ENCODE assay signal across 8 cellular contexts in genomic region chr3:185575108-185575869, GRCh38. TPM values are rescaled to one million over a fixed set of nuclear protein-coding genes. Genes with fewer than 3 reads are reported as not detected.
DNase-seq lines count a peak whose midpoint lies in the region; ATAC-seq and TF ChIP-seq lines count a peak whose summit lies in the region.
"Not testable (repeated sequence)": the region's sequence is repeated elsewhere in the genome, so short reads cannot be mapped to it uniquely, and the experiment has no call there.

No MANE protein-coding gene starts in this region.

- CTCF ChIA-PET in AG04450 (lab: Charles Lee) (interaction anchor here (0.5 to 5.7 kb wide), 20 partner anchors 9 to 732 kb away, joined by 3 to 51 read pairs (median 4); partner anchors contain the start of genes LIPH, MAP3K13 and SENP2), SK-N-SH (lab: Yijun Ruan, JAX) (interaction anchor here (0.7 to 4.2 kb wide), 24 partner anchors 10 to 353 kb away, joined by 3 to 36 read pairs (median 4); partner anchors contain the start of gene SENP2)

- TF ChIP-seq CTCF in AG04450 (IDR thresholded peaks at IDR 0.05; ENCODE audit: low read depth, low read length) (peak; percentile 51), SK-N-SH (IDR thresholded peaks at IDR 0.05) (peak; percentile 64), osteoblast (IDR thresholded peaks at IDR 0.05; ENCODE audit: extremely low read depth, low read depth, low read length) (peak; percentile 57)

- ATAC-seq in GM18498 (IDR thresholded peaks at IDR 0.05; ENCODE audit: unreplicated experiment) (peak; percentile 83), HG03095 (IDR thresholded peaks at IDR 0.05; ENCODE audit: unreplicated experiment) (peak; percentile 77)
- ATAC-seq in activated naive CD8-positive, alpha-beta T cell treated with anti-CD3 and anti-CD28 coated beads, Interleukin-2, amount 50 U/mL, for 24 hours, result peak; percentile 63

- H3K27me3 Mint-ChIP-seq in activated naive CD8-positive, alpha-beta T cell treated with anti-CD3 and anti-CD28 coated beads, Interleukin-2, amount 50 U/mL, for 24 hours, result not testable (repeated sequence)

- not testable (repeated sequence) for H3K36me3 Mint-ChIP-seq in activated naive CD8-positive, alpha-beta T cell treated with anti-CD3 and anti-CD28 coated beads, Interleukin-2, amount 50 U/mL, for 24 hours (ENCODE audit: low read depth)

- not testable (repeated sequence) for H3K27ac Mint-ChIP-seq in activated naive CD8-positive, alpha-beta T cell treated with anti-CD3 and anti-CD28 coated beads, Interleukin-2, amount 50 U/mL, for 24 hours

- not testable (repeated sequence) for H3K4me1 ChIP-seq in SK-N-SH (ENCODE audit: control insufficient read depth in 1 of 2, insufficient read depth in 2 of 2, low read depth in 1 of 2, low read length in 1 of 2); osteoblast (ENCODE audit: insufficient read depth, low read length)

- WGBS in SK-N-SH (ENCODE audit: low lambda C conversion rate), result 27% methylated on average over 17 of the region's 17 CpGs

- H3K27ac ChIP-seq in AG04450 (ENCODE audit: low read depth, low read length); SK-N-SH (ENCODE audit: low read depth in 2 of 2, low read length in 1 of 2); osteoblast (ENCODE audit: low read depth, low read length): not testable (repeated sequence)

- H3K4me1 Mint-ChIP-seq in activated naive CD8-positive, alpha-beta T cell treated with anti-CD3 and anti-CD28 coated beads, Interleukin-2, amount 50 U/mL, for 24 hours, result not testable (repeated sequence)

- H3K36me3 ChIP-seq in SK-N-SH (replicated peaks in 1 of 2; ENCODE audit: control insufficient read depth in 1 of 2, insufficient read depth in 2 of 2, low read length in 1 of 2); osteoblast (ENCODE audit: insufficient read depth, low read length): not testable (repeated sequence)

- not testable (repeated sequence) for TF ChIP-seq EP300 in SK-N-SH (IDR thresholded peaks at IDR 0.05; ENCODE audit: borderline replicate concordance in 1 of 2, low read depth in 1 of 2, low read length in 1 of 2)

- not testable (repeated sequence) for DNase-seq in AG04450 (ENCODE audit: low read depth, low spot score); activated naive CD8-positive, alpha-beta T cell treated with anti-CD3 and anti-CD28 coated beads, Interleukin-2, amount 50 U/mL, for 24 hours
- peak; percentile 48 for DNase-seq in NCI-H2081 treated with DMSO at 0.1 percent for 48 hours (lab: John Stamatoyannopoulos, UW)
- DNase-seq in SK-N-SH, result peak; percentile 43
- DNase-seq in glomerular endothelial cell (ENCODE audit: extremely low read depth, low read depth, low spot score), result peak; percentile 31
- DNase-seq in osteoblast (ENCODE audit: insufficient read length, low spot score, missing footprints), result peak; percentile 41

- POLR2A ChIA-PET in AG04450 (lab: Yijun Ruan, JAX), result interaction anchor here (0.6 kb wide), 1 partner anchor 249 kb away, joined by 3 read pairs; no protein-coding TSS in a partner anchor
- POLR2A ChIA-PET in SK-N-SH (lab: Yijun Ruan, JAX), result interaction anchor here (0.7 kb wide), 1 partner anchor 11 kb away, joined by 3 read pairs; the partner anchor contains the start of gene SENP2

- not testable (repeated sequence) for H4K20me1 ChIP-seq in SK-N-SH (ENCODE audit: insufficient read depth); osteoblast (ENCODE audit: insufficient read depth, low read length)

- H3K9me3 Mint-ChIP-seq in activated naive CD8-positive, alpha-beta T cell treated with anti-CD3 and anti-CD28 coated beads, Interleukin-2, amount 50 U/mL, for 24 hours, result not testable (repeated sequence)

- not testable (repeated sequence) for H3F3A ChIP-seq in SK-N-SH (replicated peaks; ENCODE audit: insufficient read depth)

- peak; percentile 37; the same call in 1 of the 2 replicates for TF ChIP-seq RAD21 in SK-N-SH (IDR thresholded peaks at IDR 0.05; ENCODE audit: low read length)

- not testable (repeated sequence) for H3K9ac ChIP-seq in SK-N-SH

- H3K4me3 ChIP-seq in AG04450 (ENCODE audit: low read depth, low read length); SK-N-SH (ENCODE audit: low read depth in 2 of 2, low read length in 1 of 2); osteoblast (ENCODE audit: insufficient read depth, low read length): not testable (repeated sequence)

- H3K9me2 ChIP-seq in SK-N-SH, result not testable (repeated sequence)

- not testable (repeated sequence) for H3K79me2 ChIP-seq in SK-N-SH (ENCODE audit: insufficient read depth); osteoblast (ENCODE audit: insufficient read depth, low read length)

- H2AFZ ChIP-seq in SK-N-SH (ENCODE audit: low read depth); osteoblast (ENCODE audit: low read length): not testable (repeated sequence)

- H3K4me3 Mint-ChIP-seq in activated naive CD8-positive, alpha-beta T cell treated with anti-CD3 and anti-CD28 coated beads, Interleukin-2, amount 50 U/mL, for 24 hours, result not testable (repeated sequence)

- not testable (repeated sequence) for H3K4me2 ChIP-seq in SK-N-SH; osteoblast (ENCODE audit: insufficient read depth, low read length)

- not testable (repeated sequence) for H3K27me3 ChIP-seq in AG04450 (ENCODE audit: control insufficient read depth, insufficient read depth, low read length); SK-N-SH (ENCODE audit: insufficient read depth); osteoblast (ENCODE audit: insufficient read depth, low read length)

- H3K9me3 ChIP-seq in AG04450 (ENCODE audit: control insufficient read depth, insufficient read depth, low read length); SK-N-SH; osteoblast (ENCODE audit: low read depth, low read length): not testable (repeated sequence)

TF ChIP-seq in SK-N-SH, 30 proteins besides CTCF, POLR2A, EP300 and RAD21:
- TF ChIP-seq SMC3 (IDR thresholded peaks at IDR 0.05; ENCODE audit: low read depth, low read length), result peak; percentile 33; the same call in 1 of the 2 replicates

RNA-seq across cellular contexts. Expression of gene SENP2, which starts 10.8 kb away (rescaled TPM):
- polyA plus RNA-seq in AG04450 (2011; rRNA removed) (18.2 and 28.1 TPM in 2 replicates), SK-N-SH (2012; rRNA removed) (7.1 and 8.5 TPM in 2 replicates)
- polyA minus RNA-seq in AG04450 (2011; rRNA and poly(A)+ RNA removed), result 9.0 and 17.1 TPM in 2 replicates
- 9.8 and 16.1 TPM in 2 replicates for polyA plus RNA-seq in SK-N-SH (2012; cell fraction: cytosol; rRNA removed)
- 3.3 and 6.5 TPM in 2 replicates for polyA plus RNA-seq in SK-N-SH (2012; cell fraction: nucleus; rRNA removed)
- total RNA-seq in glomerular endothelial cell (19.2 and 22.9 TPM in 2 replicates), osteoblast (24.6 and 27.7 TPM in 2 replicates)

RNA-seq across cellular contexts. Expression of gene LIPH, which starts 22.9 kb away (rescaled TPM):
- polyA plus RNA-seq in AG04450 (2011; rRNA removed), result 0.02 and 0.06 TPM in 2 replicates
- not detected in 2 replicates for polyA minus RNA-seq in AG04450 (2011; rRNA and poly(A)+ RNA removed)
- polyA plus RNA-seq in SK-N-SH (2012; rRNA removed), result 0.06 TPM in 1 of 2 replicates, not detected in the other
- 0.01 and 0.03 TPM in 2 replicates for polyA plus RNA-seq in SK-N-SH (2012; cell fraction: cytosol; rRNA removed)
- 0.05 TPM in 2 replicates for polyA plus RNA-seq in SK-N-SH (2012; cell fraction: nucleus; rRNA removed)
- total RNA-seq in glomerular endothelial cell, result 0.12 and 2.0 TPM in 2 replicates
- total RNA-seq in osteoblast, result not detected in 2 replicates
